1 cellular context compared by ENCODE assay signal in the genomic region with DNA sequence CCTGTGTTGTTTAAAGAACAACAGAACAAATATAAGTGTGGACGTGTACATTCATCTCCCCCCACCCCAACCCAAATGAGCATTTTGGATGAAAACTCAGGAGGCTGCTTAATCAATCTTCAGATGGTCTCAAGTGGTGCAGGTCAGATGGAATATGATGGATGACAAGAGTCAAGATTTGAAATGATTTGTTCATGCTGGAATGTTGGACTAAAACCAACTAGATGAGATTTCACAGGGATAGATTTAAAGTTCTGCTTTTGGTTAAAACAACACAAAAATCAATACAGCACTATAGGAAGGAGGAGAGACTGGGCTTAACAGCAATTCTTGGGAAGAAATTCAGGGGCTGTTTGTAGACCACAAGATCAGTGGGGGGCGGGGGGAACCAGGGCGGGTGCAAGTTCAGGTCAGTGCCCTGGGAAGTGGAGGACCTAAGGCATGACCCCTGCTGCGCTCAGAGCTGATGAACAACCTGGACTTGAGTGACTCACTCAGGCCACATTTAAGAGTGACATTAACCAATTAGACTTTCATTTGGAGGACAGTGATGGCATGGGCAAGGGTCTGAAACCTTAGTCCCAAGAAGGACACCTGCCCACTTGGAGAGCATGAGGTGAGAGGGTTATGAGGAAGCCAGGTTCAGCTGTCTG.
TF ChIP-seq lines count a peak whose summit lies in the region.

No MANE protein-coding gene starts in this region.

TF ChIP-seq in HepG2, 621 proteins besides CTCF, POLR2A, EP300 and RAD21:
- TF ChIP-seq POGZ (CRISPR knock-in tag; IDR thresholded peaks at IDR 0.05), result no peak
- TF ChIP-seq RARA (CRISPR knock-in tag; IDR thresholded peaks at IDR 0.05), result peak; percentile 52; the same call in 1 of the 2 replicates
- 0 out of 2 replicates have a peak, but pooled peaks have one; percentile 9 for TF ChIP-seq FOSL2 (CRISPR knock-in tag; IDR thresholded peaks at IDR 0.05)
- TF ChIP-seq HNRNPH1 (optimal IDR thresholded peaks at IDR 0.05; ENCODE audit: low read depth, low read length), result no peak
